Comparison of ENCODE assay signal across 8 cellular contexts in genomic region chr11:59273008-59273841, GRCh38.
DNase-seq lines count a peak whose midpoint lies in the region; ATAC-seq, FAIRE-seq and TF ChIP-seq lines count a peak whose summit lies in the region.

No MANE protein-coding gene starts in this region.

- peaks cover 21% of the 10 kb centered on the region for H3K4me1 Mint-ChIP-seq in activated T-helper 17 cell treated with anti-CD3 and anti-CD28 coated beads, Interleukin-2, amount 50 U/mL, for 72 hours

- TF ChIP-seq POLR2A in erythroblast (IDR thresholded peaks at IDR 0.05; ENCODE audit: low read length), result no peak

- no peak overlapping the region for H3K27ac Mint-ChIP-seq in activated T-helper 17 cell treated with anti-CD3 and anti-CD28 coated beads, Interleukin-2, amount 50 U/mL, for 72 hours

- TF ChIP-seq CTCF in D721Med (IDR thresholded peaks at IDR 0.05; ENCODE audit: insufficient read depth, missing control alignments), result no peak

- DNase-seq in CD1c-positive myeloid dendritic cell (ENCODE audit: extremely low spot score) (peak; percentile 61), erythroblast (lab: John Stamatoyannopoulos, UW) (no peak), D721Med (ENCODE audit: insufficient read length, low spot score) (no peak), NCI-H1694 (lab: John Stamatoyannopoulos, UW) (no peak)
- DNase-seq in stimulated activated CD8-positive, alpha-beta memory T cell treated with anti-CD3 and anti-CD28 coated beads, Interleukin-4, amount 100 ng/mL, for 48 hours, result no peak

- ATAC-seq in GM19395 (IDR thresholded peaks at IDR 0.05; ENCODE audit: unreplicated experiment) (peak; percentile 88), HG03342 (IDR thresholded peaks at IDR 0.05; ENCODE audit: unreplicated experiment) (peak; percentile 92)
- ATAC-seq in activated T-helper 17 cell treated with anti-CD3 and anti-CD28 coated beads, Interleukin-2, amount 50 U/mL, for 72 hours (replicated peaks), result peak; percentile 16

- H3K27me3 Mint-ChIP-seq in activated T-helper 17 cell treated with anti-CD3 and anti-CD28 coated beads, Interleukin-2, amount 50 U/mL, for 72 hours, result no peaks in the 10 kb centered on the region

- peak overlapping the region; percentile 16 for H3K4me3 Mint-ChIP-seq in activated T-helper 17 cell treated with anti-CD3 and anti-CD28 coated beads, Interleukin-2, amount 50 U/mL, for 72 hours

- no peak for FAIRE-seq in D721Med (lab: Jason Lieb, UNC)

- H3K9me3 Mint-ChIP-seq in activated T-helper 17 cell treated with anti-CD3 and anti-CD28 coated beads, Interleukin-2, amount 50 U/mL, for 72 hours, result no peaks in the 10 kb centered on the region

- H3K36me3 Mint-ChIP-seq in activated T-helper 17 cell treated with anti-CD3 and anti-CD28 coated beads, Interleukin-2, amount 50 U/mL, for 72 hours (ENCODE audit: low read depth), result no peaks in the 10 kb centered on the region

Comparison
In these comparisons a context has a peak if more than half of its experiments do, and no peak if none do; other contexts are left out.
1. ATAC-seq: peak in every context shown above with its lines; median percentile 92 in HG03342; 88 in GM19395; 16 in activated T-helper 17 cell treated with anti-CD3 and anti-CD28 coated beads, Interleukin-2, amount 50 U/mL, for 72 hours.